In the genomic region with DNA sequence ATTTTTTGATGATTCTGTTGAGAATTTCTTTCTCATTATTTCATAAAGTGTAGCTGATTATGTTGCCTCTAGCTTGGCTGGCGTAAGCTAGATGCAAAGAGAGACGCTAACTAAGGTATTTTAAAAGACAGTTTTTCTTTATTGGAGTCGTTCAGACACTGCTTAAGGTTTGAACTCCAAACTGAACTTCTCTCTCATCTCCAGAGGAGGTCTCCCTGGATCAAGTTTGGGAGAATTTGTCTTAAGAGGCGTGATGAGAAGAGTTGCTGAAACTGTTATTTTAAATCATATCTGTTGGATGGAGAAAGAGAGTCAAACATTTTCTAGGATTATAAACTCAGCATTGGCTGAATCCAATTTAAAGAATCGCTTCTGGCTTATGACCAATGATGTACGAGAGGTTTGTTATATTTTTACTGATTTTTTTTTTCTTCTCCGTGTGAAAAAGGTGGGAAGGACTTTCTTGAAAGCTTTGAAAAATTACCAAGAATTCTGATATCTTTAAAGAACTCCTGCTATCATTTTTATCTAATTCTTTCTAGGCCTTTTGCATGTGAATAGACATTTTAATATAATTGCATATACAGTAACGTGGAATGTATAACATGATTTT, we compare ENCODE assay signal across 9 cellular contexts. TPM values are rescaled to one million over a fixed set of nuclear protein-coding genes. Genes with fewer than 3 reads are reported as not detected.
DNase-seq lines count a peak whose midpoint lies in the region; ATAC-seq and TF ChIP-seq lines count a peak whose summit lies in the region.
"Had no signal": no experiment of that assay in that cellular context is flagged by ENCODE, and none has a peak within 500 bp of the region (broad histone marks: within the 10 kb centered on the region; RNA-seq: fewer than 3 reads in every experiment).

No MANE protein-coding gene starts in this region.

- peak; percentile 11 for DNase-seq in NCI-H146 (lab: John Stamatoyannopoulos, UW)
- DNase-seq in NCI-H146 treated with DMSO at 0.1 percent for 48 hours (lab: John Stamatoyannopoulos, UW; ENCODE audit: unreplicated experiment): no peak
- peak; percentile 26 for DNase-seq in NCI-H2107 (lab: John Stamatoyannopoulos, UW)
- DNase-seq in astrocyte of the spinal cord (ENCODE audit: low read depth, low spot score): peak; percentile 89
- DNase-seq in iris pigment epithelial cell (ENCODE audit: low read depth): peak; percentile 90
- DNase-seq in type B pancreatic cell (ENCODE audit: extremely low spot score, unreplicated experiment): no peak
- no peak for DNase-seq in activated CD4-positive, alpha-beta T cell treated with anti-CD3 and anti-CD28 coated beads, Interleukin-2, amount 50 U/mL, for 48 hours

- no peaks in the 10 kb centered on the region for H3K27me3 Mint-ChIP-seq in type B pancreatic cell
- H3K27me3 Mint-ChIP-seq: CD4-positive, CD25-positive, alpha-beta regulatory T cell had no signal

- no peak overlapping the region for H3K4me3 ChIP-seq in astrocyte of the spinal cord (ENCODE audit: low read depth, low read length)

- no peak for ATAC-seq in HG02981 (IDR thresholded peaks at IDR 0.05; ENCODE audit: unreplicated experiment)

- no peak overlapping the region for H3K4me3 Mint-ChIP-seq in type B pancreatic cell
- H3K4me3 Mint-ChIP-seq: CD4-positive, CD25-positive, alpha-beta regulatory T cell had no signal

- peaks cover 5% of the 10 kb centered on the region for H3K9me3 Mint-ChIP-seq in type B pancreatic cell
- H3K9me3 Mint-ChIP-seq: CD4-positive, CD25-positive, alpha-beta regulatory T cell had no signal

- in situ Hi-C loops in astrocyte of the spinal cord (cut with HindIII; ENCODE audit: low sequenced_read_pairs): no loop called here

- peaks cover 5% of the 10 kb centered on the region for H3K4me1 Mint-ChIP-seq in type B pancreatic cell (ENCODE audit: unreplicated experiment)
- H3K4me1 Mint-ChIP-seq: CD4-positive, CD25-positive, alpha-beta regulatory T cell had no signal

- TF ChIP-seq CTCF in astrocyte of the spinal cord (IDR thresholded peaks at IDR 0.05; ENCODE audit: low read depth, low read length): peak; percentile 68
- TF ChIP-seq CTCF in type B pancreatic cell (conservative IDR thresholded peaks at IDR 0.05): peak; percentile 76

- H3K36me3 Mint-ChIP-seq in type B pancreatic cell: no peaks in the 10 kb centered on the region

- no peak overlapping the region for H3K27ac Mint-ChIP-seq in type B pancreatic cell
- H3K27ac Mint-ChIP-seq: CD4-positive, CD25-positive, alpha-beta regulatory T cell had no signal

RNA-seq across cellular contexts. Expression of gene MAP3K7CL, which starts 34.0 kb away (rescaled TPM):
- total RNA-seq in type B pancreatic cell (ENCODE audit: low replicate concordance): 5.3 TPM in 1 of 2 replicates, not detected in the other

Comparison
In these comparisons a context has a peak if more than half of its experiments do, and no peak if none do; other contexts are left out.
1. DNase-seq: peak in NCI-H146 (single experiment), NCI-H2107 (single experiment), astrocyte of the spinal cord (single experiment) and iris pigment epithelial cell (single experiment); none in NCI-H146 treated with DMSO at 0.1 percent for 48 hours (single experiment), type B pancreatic cell (single experiment) and activated CD4-positive, alpha-beta T cell treated with anti-CD3 and anti-CD28 coated beads, Interleukin-2, amount 50 U/mL, for 48 hours (0 of 2).